In genomic region chr15:66654718-66655375, GRCh38 we compare ENCODE assay signal across 1 cellular context.
TF ChIP-seq lines count a peak whose summit lies in the region.

No MANE protein-coding gene starts in this region.

TF ChIP-seq in K562, 482 proteins besides CTCF, POLR2A, EP300 and RAD21 (continued from another document and continues in another):
- TF ChIP-seq MXD1 (CRISPR knock-in tag; IDR thresholded peaks at IDR 0.05; ENCODE audit: borderline replicate concordance, poor library complexity, severe bottlenecking): no peak
- TF ChIP-seq NFRKB (IDR thresholded peaks at IDR 0.05; ENCODE audit: low read depth): no peak
- TF ChIP-seq RB1 (IDR thresholded peaks at IDR 0.05; ENCODE audit: low read depth): peak; percentile 65; the same call in 1 of the 2 replicates
- no peak for TF ChIP-seq AFF1 (IDR thresholded peaks at IDR 0.05; ENCODE audit: low read depth in 1 of 2, partially characterized antibody in 2 of 2)
- TF ChIP-seq HDAC3 (IDR thresholded peaks at IDR 0.05; ENCODE audit: borderline replicate concordance, partially characterized antibody): no peak
- TF ChIP-seq BRF1 (IDR thresholded peaks at IDR 0.05; ENCODE audit: borderline replicate concordance, extremely low read depth, insufficient read length): no peak
- no peak for TF ChIP-seq HNRNPH1 (optimal IDR thresholded peaks at IDR 0.05; ENCODE audit: low read depth, low read length)
- no peak for TF ChIP-seq BCLAF1 (IDR thresholded peaks at IDR 0.05; ENCODE audit: borderline replicate concordance in 1 of 2, control insufficient read depth in 1 of 2, low read depth in 2 of 2, low read length in 1 of 2)
- TF ChIP-seq HEY1 (CRISPR knock-in tag; IDR thresholded peaks at IDR 0.05; ENCODE audit: borderline replicate concordance): no peak
- no peak for TF ChIP-seq SP1 (CRISPR knock-in tag; IDR thresholded peaks at IDR 0.05)
- peak; percentile 54 to 73; a peak in 3 of 4 replicates for TF ChIP-seq MAZ (CRISPR knock-in tag; conservative IDR thresholded peaks at IDR 0.05 in 1 of 2, IDR thresholded peaks at IDR 0.05 in 1 of 2)
- no peak for TF ChIP-seq TFE3 (CRISPR knock-in tag; IDR thresholded peaks at IDR 0.05)
- TF ChIP-seq ZNF766 (CRISPR knock-in tag; conservative IDR thresholded peaks at IDR 0.05): 0 out of 2 replicates have a peak, but pooled peaks have one; percentile 25
- no peak for TF ChIP-seq RERE (CRISPR knock-in tag; IDR thresholded peaks at IDR 0.05; ENCODE audit: borderline replicate concordance)
- TF ChIP-seq RBM39 (optimal IDR thresholded peaks at IDR 0.05; ENCODE audit: low read depth, low read length): no peak
- TF ChIP-seq NRF1 (conservative IDR thresholded peaks at IDR 0.05 in 1 of 2, IDR thresholded peaks at IDR 0.05 in 1 of 2): 0 out of 4 replicates have a peak, but pooled peaks have one; percentile 6 to 14
- TF ChIP-seq POLR2G (IDR thresholded peaks at IDR 0.05; ENCODE audit: low read depth, low read length): peak; percentile 70
- no peak for TF ChIP-seq TAF9B (IDR thresholded peaks at IDR 0.05; ENCODE audit: partially characterized antibody)
- TF ChIP-seq RAD51 (IDR thresholded peaks at IDR 0.05; ENCODE audit: borderline replicate concordance, low read depth): no peak
- peak; percentile 52; the same call in 1 of the 2 replicates for TF ChIP-seq GABPA (tag; conservative IDR thresholded peaks at IDR 0.05; ENCODE audit: low read depth)
- TF ChIP-seq SETDB1 (IDR thresholded peaks at IDR 0.05; ENCODE audit: low read length): no peak
- no peak for TF ChIP-seq HMBOX1 (IDR thresholded peaks at IDR 0.05)
- TF ChIP-seq VEZF1 (CRISPR knock-in tag; IDR thresholded peaks at IDR 0.05): peak; percentile 90
- TF ChIP-seq FOXP4 (CRISPR knock-in tag; IDR thresholded peaks at IDR 0.05; ENCODE audit: borderline replicate concordance): no peak
- TF ChIP-seq NR1H2 (CRISPR knock-in tag; IDR thresholded peaks at IDR 0.05): no peak
- TF ChIP-seq ZNF639 (CRISPR knock-in tag; conservative IDR thresholded peaks at IDR 0.05 in 1 of 2, IDR thresholded peaks at IDR 0.05 in 1 of 2): peak in 1 of 2 experiments; percentile 74; a peak in 2 of 4 replicates
- TF ChIP-seq MLLT1 (IDR thresholded peaks at IDR 0.05): 0 out of 4 replicates have a peak, but pooled peaks of 1 of the 2 experiments have one; percentile 25
- TF ChIP-seq TBP (optimal IDR thresholded peaks at IDR 0.05; ENCODE audit: low read depth, low read length): no peak
- peak; percentile 55; the same call in 1 of the 2 replicates for TF ChIP-seq EGR1 (conservative IDR thresholded peaks at IDR 0.05)
- no peak for TF ChIP-seq TOE1 (IDR thresholded peaks at IDR 0.05; ENCODE audit: borderline replicate concordance)
- TF ChIP-seq TOE1 (CRISPR knock-in tag; IDR thresholded peaks at IDR 0.05; ENCODE audit: borderline replicate concordance, low read depth): no peak
